Comparison of ENCODE assay signal across 13 cellular contexts in genomic region chr19:39046037-39046821, GRCh38. TPM values are rescaled to one million over a fixed set of nuclear protein-coding genes. Genes with fewer than 3 reads are reported as not detected.
DNase-seq lines count a peak whose midpoint lies in the region; ATAC-seq and TF ChIP-seq lines count a peak whose summit lies in the region.
"Had no signal": no experiment of that assay in that cellular context is flagged by ENCODE, and none has a peak within 500 bp of the region (broad histone marks: within the 10 kb centered on the region; RNA-seq: fewer than 3 reads in every experiment).

No MANE protein-coding gene starts in this region.

- intact Hi-C loops in activated CD4-positive, alpha-beta memory T cell treated with anti-CD3 and anti-CD28 coated beads for 36 hours (cut with micrococcal nuclease): no loop called here
- intact Hi-C loops in vagina (cut with DNase I): no loop called here

- DNase-seq in Caki2 (ENCODE audit: low read depth): peak; percentile 89
- peak; percentile 67 for DNase-seq in Jurkat, Clone E6-1 (ENCODE audit: low read depth, low spot score)
- peak; percentile 76 for DNase-seq in SW480 (ENCODE audit: low spot score)
- DNase-seq in kidney glomerular epithelial cell (lab: John Stamatoyannopoulos, UW): peak; percentile 40
- no peak for DNase-seq in activated CD4-positive, alpha-beta memory T cell treated with anti-CD3 and anti-CD28 coated beads for 36 hours
- no peak for DNase-seq in vagina (ENCODE audit: extremely low spot score in 2 of 2)
- no peak for DNase-seq in LoVo (ENCODE audit: low spot score)
- DNase-seq: activated CD4-positive, alpha-beta T cell treated with anti-CD3 and anti-CD28 coated beads for 1 hour; head of caudate nucleus had no signal

- no peaks in the 10 kb centered on the region for H3K27me3 Mint-ChIP-seq in activated CD4-positive, alpha-beta memory T cell treated with anti-CD3 and anti-CD28 coated beads for 36 hours

- no peaks in the 10 kb centered on the region for H3K9me3 ChIP-seq in vagina

- H3K4me1 Mint-ChIP-seq in activated CD4-positive, alpha-beta memory T cell treated with anti-CD3 and anti-CD28 coated beads for 36 hours (ENCODE audit: low read depth): no peaks in the 10 kb centered on the region

- CTCF ChIA-PET in activated CD4-positive, alpha-beta memory T cell treated with anti-CD3 and anti-CD28 coated beads for 36 hours (lab: Charles Lee): no interaction called here

- no peak for ATAC-seq in HG02970 (IDR thresholded peaks at IDR 0.05; ENCODE audit: low FRiP score, unreplicated experiment)

- H3K27me3 ChIP-seq in vagina: no peaks in the 10 kb centered on the region

- no peaks in the 10 kb centered on the region for H3K36me3 Mint-ChIP-seq in activated CD4-positive, alpha-beta memory T cell treated with anti-CD3 and anti-CD28 coated beads for 36 hours
- H3K36me3 Mint-ChIP-seq: activated naive CD4-positive, alpha-beta T cell treated with anti-CD3 and anti-CD28 coated beads, Interleukin-2, amount 50 U/mL, for 72 hours had no signal

- TF ChIP-seq CTCF in vagina (IDR thresholded peaks at IDR 0.05): no peak

- H3K36me3 ChIP-seq in vagina: no peaks in the 10 kb centered on the region

- in situ Hi-C loops in Caki2 (cut with HindIII; ENCODE audit: low pct_unique_long_range_greater_than_20kb, low sequenced_read_pairs): no loop called here

- no peaks in the 10 kb centered on the region for H3K4me1 ChIP-seq in vagina

- no peak overlapping the region for H3K4me3 Mint-ChIP-seq in activated CD4-positive, alpha-beta memory T cell treated with anti-CD3 and anti-CD28 coated beads for 36 hours

- TF ChIP-seq POLR2A in vagina (IDR thresholded peaks at IDR 0.05): no peak

- H3K27ac ChIP-seq in vagina: no peak overlapping the region

- no peak overlapping the region for H3K4me3 ChIP-seq in Jurkat, Clone E6-1 (ENCODE audit: low read length)
- H3K4me3 ChIP-seq in vagina: no peak overlapping the region
- H3K4me3 ChIP-seq: smooth muscle cell had no signal

- POLR2A ChIA-PET in activated CD4-positive, alpha-beta memory T cell treated with anti-CD3 and anti-CD28 coated beads for 36 hours (lab: Charles Lee): interaction anchor here (0.6 kb wide), 1 partner anchor 27 kb away, joined by 3 read pairs; no protein-coding TSS in a partner anchor

- no peak overlapping the region for H3K27ac Mint-ChIP-seq in activated CD4-positive, alpha-beta memory T cell treated with anti-CD3 and anti-CD28 coated beads for 36 hours

- H3K9me3 Mint-ChIP-seq in activated CD4-positive, alpha-beta memory T cell treated with anti-CD3 and anti-CD28 coated beads for 36 hours: peaks cover 3% of the 10 kb centered on the region

RNA-seq across cellular contexts. Expression of gene FBXO27, which starts 13.9 kb away (rescaled TPM):
- 28.1 and 50.7 TPM in 2 replicates for total RNA-seq in Caki2 (2014; rRNA removed; shearing (Covaris generic); ENCODE audit: low replicate concordance)
- not detected for polyA plus RNA-seq in Jurkat, Clone E6-1 (2012; ENCODE audit: insufficient read depth, insufficient read length)
- 1 to 10 TPM; 2.2 to 2.4 TPM for total RNA-seq in activated CD4-positive, alpha-beta memory T cell treated with anti-CD3 and anti-CD28 coated beads for 36 hours
- total RNA-seq in vagina: 3.7 TPM

RNA-seq across cellular contexts. Expression of gene ACP7, which starts 37.9 kb away (rescaled TPM):
- not detected in 2 replicates for total RNA-seq in Caki2 (2014; rRNA removed; shearing (Covaris generic); ENCODE audit: low replicate concordance)
- polyA plus RNA-seq in Jurkat, Clone E6-1 (2012; ENCODE audit: insufficient read depth, insufficient read length): not detected
- total RNA-seq in activated CD4-positive, alpha-beta memory T cell treated with anti-CD3 and anti-CD28 coated beads for 36 hours: under 1 TPM; 0.15 to 0.31 TPM
- not detected for total RNA-seq in vagina
- total RNA-seq: dermis microvascular lymphatic vessel endothelial cell had no signal
- polyA plus RNA-seq: smooth muscle cell had no signal

Comparison
In these comparisons a context has a peak if more than half of its experiments do, and no peak if none do; other contexts are left out.
1. DNase-seq: peak in Caki2 (single experiment), Jurkat, Clone E6-1 (single experiment), SW480 (single experiment) and kidney glomerular epithelial cell (single experiment); none in activated CD4-positive, alpha-beta memory T cell treated with anti-CD3 and anti-CD28 coated beads for 36 hours (single experiment), vagina (0 of 2) and LoVo (single experiment).